ENCODE assay signal across 25 cellular contexts in the genomic region with DNA sequence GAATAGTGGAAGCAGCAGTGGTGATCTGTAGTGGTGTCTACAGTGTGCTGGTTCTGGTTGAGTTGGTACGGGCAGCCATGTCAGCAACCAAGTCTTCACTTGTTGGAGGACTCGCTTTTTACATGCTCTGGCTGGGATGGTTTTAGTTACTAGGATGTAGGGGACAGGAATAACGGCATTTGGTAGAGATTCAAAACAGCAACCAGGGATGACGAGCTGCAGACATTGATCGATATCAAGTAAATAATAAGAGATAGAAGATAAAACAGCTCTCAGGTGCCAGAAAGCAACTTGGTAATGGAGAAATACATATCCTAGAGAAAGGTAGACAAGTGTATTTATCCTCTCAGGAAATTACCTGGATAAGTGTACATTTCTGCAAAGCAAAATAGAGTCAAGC.
DNase-seq lines count a peak whose midpoint lies in the region; ATAC-seq, FAIRE-seq and TF ChIP-seq lines count a peak whose summit lies in the region.
"Had no signal": no experiment of that assay in that cellular context is flagged by ENCODE, and none has a peak within 500 bp of the region (broad histone marks: within the 10 kb centered on the region; RNA-seq: fewer than 3 reads in every experiment).

No MANE protein-coding gene starts in this region.

- no peak overlapping the region for H2BK120ac ChIP-seq in H1 (replicated peaks; ENCODE audit: low read depth, low read length)

- H3K4me1 ChIP-seq in breast epithelium (no peaks in the 10 kb centered on the region), H1 (replicated peaks in 1 of 4; ENCODE audit: control insufficient read depth in 3 of 4, insufficient read depth in 4 of 4, low read length in 3 of 4) (peaks cover 0 to 15% (median 8%) of the 10 kb centered on the region in 4 experiments; a peak in 3 of 7 replicates)
- H3K4me1 ChIP-seq: A549; BE2C; BLaER1 treated with 17β-estradiol and CSF1 and Interleukin-3, amounts not matched to agents 10 nM and 100 nM had no signal

- intact Hi-C loops in MCF 10A (cut with micrococcal nuclease) = no loop called here
- intact Hi-C loops in breast epithelium (cut with DNase I; ENCODE audit: low total_unique reads) = no loop called here

- no peaks in the 10 kb centered on the region for H3K27me3 ChIP-seq in breast epithelium
- no peaks in the 10 kb centered on the region for H3K27me3 ChIP-seq in H1 (replicated peaks in 1 of 4; ENCODE audit: control insufficient read depth in 3 of 4, extremely low read depth in 1 of 4, insufficient read depth in 3 of 4, low read length in 3 of 4)
- H3K27me3 ChIP-seq: BE2C; BLaER1 treated with 17β-estradiol and CSF1 and Interleukin-3, amounts not matched to agents 10 nM and 100 nM had no signal

- no peak overlapping the region for H2BK15ac ChIP-seq in H1 (ENCODE audit: low read length)

- no peak overlapping the region for H3K4me3 ChIP-seq in breast epithelium
- H3K4me3 ChIP-seq in SK-N-MC = no peak overlapping the region
- no peak overlapping the region for H3K4me3 ChIP-seq in H1 (ENCODE audit: extremely low read depth in 1 of 4, insufficient read depth in 2 of 4, low read depth in 3 of 4, low read length in 4 of 4)
- H3K4me3 ChIP-seq: A549; BLaER1 treated with 17β-estradiol and CSF1 and Interleukin-3, amounts not matched to agents 10 nM and 100 nM; GM12878; GM23338; HAP-1 had no signal

- H3K79me1 ChIP-seq in H1 (ENCODE audit: low read depth, low read length) = no peaks in the 10 kb centered on the region

- CTCF ChIA-PET in MCF 10A (lab: Yijun Ruan, JAX) (interaction anchor here (0.8 to 1.7 kb wide), 4 partner anchors 19 to 257 kb away, joined by 3 to 4 read pairs (median 3); no protein-coding TSS in a partner anchor), H1 (lab: Charles Lee; ENCODE audit: partially characterized antibody) (interaction anchor here (1.1 to 1.4 kb wide), 5 partner anchors 19 to 341 kb away, joined by 3 to 5 read pairs (median 3); no protein-coding TSS in a partner anchor)

- no peaks in the 10 kb centered on the region for H3K4me1 Mint-ChIP-seq in MCF 10A (ENCODE audit: insufficient read depth, unreplicated experiment)

- H3K36me3 ChIP-seq in breast epithelium = no peaks in the 10 kb centered on the region
- no peaks in the 10 kb centered on the region for H3K36me3 ChIP-seq in SK-N-MC (ENCODE audit: insufficient read depth, low read length)
- H3K36me3 ChIP-seq in H1 (ENCODE audit: control insufficient read depth in 2 of 4, insufficient read depth in 4 of 4, low read length in 3 of 4) = peaks cover 0 to 8% (median 2%) of the 10 kb centered on the region in 4 experiments; a peak in 2 of 8 replicates
- H3K36me3 ChIP-seq: BE2C; BLaER1 treated with 17β-estradiol and CSF1 and Interleukin-3, amounts not matched to agents 10 nM and 100 nM; HAP-1 had no signal

- H3K9me3 ChIP-seq in breast epithelium (no peaks in the 10 kb centered on the region), SK-N-MC (ENCODE audit: low read depth, low read length) (no peaks in the 10 kb centered on the region), H1 (ENCODE audit: insufficient read depth in 2 of 2, low read depth in 1 of 2, low read length in 1 of 2) (no peaks in the 10 kb centered on the region; a peak in 1 of 4 replicates)
- H3K9me3 ChIP-seq: A549, BE2C, HAP-1 had no signal

- no peak overlapping the region for H2AK5ac ChIP-seq in H1 (ENCODE audit: low read depth, low read length)

- POLR2A ChIA-PET in MCF 10A (lab: Yijun Ruan, JAX) (interaction anchor here (0.7 to 1.0 kb wide), 2 partner anchors 41 to 84 kb away, joined by 3 to 4 read pairs; a partner anchor contains a TSS), H1 (lab: Charles Lee; ENCODE audit: partially characterized antibody) (interaction anchor here (1.4 kb wide), 1 partner anchor 10 kb away, joined by 3 read pairs; no protein-coding TSS in a partner anchor)

- H3K14ac ChIP-seq in H1 (ENCODE audit: insufficient read length) = no peak overlapping the region

- ATAC-seq in HG03571 (IDR thresholded peaks at IDR 0.05; ENCODE audit: unreplicated experiment) = no peak
- ATAC-seq in HG03159 (IDR thresholded peaks at IDR 0.05; ENCODE audit: unreplicated experiment) = no peak
- ATAC-seq: A549, GM12878, GM23338 had no signal

- peak overlapping the region; percentile 76; the same call in 1 of the 2 replicates for H2BK12ac ChIP-seq in H1 (ENCODE audit: low read depth, low read length)

- no peak overlapping the region for H4K5ac ChIP-seq in H1 (ENCODE audit: insufficient read length, low read depth, low read length)

- H3K4me2 ChIP-seq in H1 (ENCODE audit: insufficient read depth in 1 of 2, low read depth in 2 of 2, low read length in 2 of 2) = no peak overlapping the region
- H3K4me2 ChIP-seq: A549; BLaER1 treated with 17β-estradiol and CSF1 and Interleukin-3, amounts not matched to agents 10 nM and 100 nM; GM23338 had no signal

- no peak overlapping the region for H2AFZ ChIP-seq in H1 (ENCODE audit: low read length)
- H2AFZ ChIP-seq: GM23338 had no signal

- no peak for TF ChIP-seq EP300 in H1 (IDR thresholded peaks at IDR 0.05; ENCODE audit: borderline replicate concordance in 1 of 2, low read depth in 2 of 2, low read length in 2 of 2)

- TF ChIP-seq RAD21 in H1 (IDR thresholded peaks at IDR 0.05 in 1 of 2, conservative IDR thresholded peaks at IDR 0.05 in 1 of 2; ENCODE audit: low read depth in 2 of 2, low read length in 2 of 2) = no peak

- H3K79me2 ChIP-seq in H1 (ENCODE audit: control insufficient read depth in 1 of 2, insufficient read depth in 2 of 2, low read length in 2 of 2) = peaks cover 0 to 30% of the 10 kb centered on the region in 2 experiments; a peak in 2 of 4 replicates

- no peak for TF ChIP-seq CTCF in MCF 10A (IDR thresholded peaks at IDR 0.05; ENCODE audit: unreplicated experiment)
- TF ChIP-seq CTCF in breast epithelium (IDR thresholded peaks at IDR 0.05) = no peak
- TF ChIP-seq CTCF in H1 (IDR thresholded peaks at IDR 0.05; ENCODE audit: control extremely low read depth in 1 of 3, insufficient read depth in 1 of 3, low read depth in 1 of 3, low read length in 3 of 3) = no peak

- no peak overlapping the region for H3K23ac ChIP-seq in H1 (ENCODE audit: insufficient read length)

- H3K27ac Mint-ChIP-seq in MCF 10A (ENCODE audit: low read depth, unreplicated experiment) = peak overlapping the region; percentile 25
- H3K27ac Mint-ChIP-seq: CD14-positive monocyte; CD4-positive, alpha-beta T cell; CD8-positive, alpha-beta memory T cell; GM23338; HFFc6 had no signal

- H3K36me3 Mint-ChIP-seq in MCF 10A (ENCODE audit: insufficient read depth, unreplicated experiment) = peaks cover 6% of the 10 kb centered on the region

- BruUV-seq in MCF 10A (replicated peaks; lab: Mats Ljungman, UMichigan) = no TSS peak

- no peaks in the 10 kb centered on the region for H3K23me2 ChIP-seq in H1 (ENCODE audit: low read depth, low read length)

- H3K56ac ChIP-seq in H1 (replicated peaks; ENCODE audit: insufficient read length, low read depth, low read length) = no peak overlapping the region

- H3K27ac ChIP-seq in breast epithelium = no peak overlapping the region
- H3K27ac ChIP-seq in SK-N-MC = peak overlapping the region; percentile 44; the same call in 1 of the 2 replicates
- no peak overlapping the region for H3K27ac ChIP-seq in H1 (ENCODE audit: low read depth, low read length)
- H3K27ac ChIP-seq: A549; BLaER1 treated with 17β-estradiol and CSF1 and Interleukin-3, amounts not matched to agents 10 nM and 100 nM had no signal

- FAIRE-seq in H1 (lab: Jason Lieb, UNC) = no peak
- FAIRE-seq: A549, D721Med, GM12878 had no signal

- no peak overlapping the region for H4K8ac ChIP-seq in H1 (ENCODE audit: extremely low read depth, insufficient read depth, low read length)

- DNase-seq in MCF 10A (ENCODE audit: unreplicated experiment) = no peak
- DNase-seq in breast epithelium (ENCODE audit: low spot score in 2 of 2) = no peak
- DNase-seq in SK-N-MC (ENCODE audit: low read depth, low spot score) = no peak
- no peak for DNase-seq in H1 (ENCODE audit: low read depth in 1 of 2, low spot score in 2 of 2)
- DNase-seq in NCI-H146 (lab: John Stamatoyannopoulos, UW) = no peak
- DNase-seq: 8988T; ACHN; AML-193; BE2C; CD4-positive, alpha-beta T cell; CD8-positive, alpha-beta memory T cell; DMS 273 treated with DMSO at 0.1 percent for 48 hours; DMS79; EL; GDM1; HFFc6 had no signal

- H3K4ac ChIP-seq in H1 (replicated peaks; ENCODE audit: insufficient read length, low read depth, low read length) = no peak overlapping the region

- H3K9me3 Mint-ChIP-seq in MCF 10A (ENCODE audit: unreplicated experiment) = peaks cover 7% of the 10 kb centered on the region
- H3K9me3 Mint-ChIP-seq: CD8-positive, alpha-beta memory T cell; HFFc6 had no signal

- H3K9ac ChIP-seq in SK-N-MC (ENCODE audit: insufficient read length) (no peak overlapping the region), H1 (replicated peaks in 1 of 4; ENCODE audit: extremely low read depth in 1 of 4, low read depth in 3 of 4, low read length in 3 of 4) (no peak overlapping the region)
- H3K9ac ChIP-seq: BLaER1 treated with 17β-estradiol and CSF1 and Interleukin-3, amounts not matched to agents 10 nM and 100 nM had no signal

- H3K27me3 Mint-ChIP-seq in MCF 10A (ENCODE audit: insufficient read depth, unreplicated experiment) = no peaks in the 10 kb centered on the region
- H3K27me3 Mint-ChIP-seq: CD4-positive, alpha-beta T cell; CD8-positive, alpha-beta memory T cell had no signal

- no peak overlapping the region for H3K18ac ChIP-seq in H1 (ENCODE audit: extremely low read depth, low read length)

- no peak overlapping the region for H4K91ac ChIP-seq in H1 (replicated peaks; ENCODE audit: insufficient read length, low read length)

- TF ChIP-seq POLR2A in breast epithelium (IDR thresholded peaks at IDR 0.05) (no peak), H1 (IDR thresholded peaks at IDR 0.05; ENCODE audit: control extremely low read depth in 1 of 2, low read depth in 2 of 2, low read length in 2 of 2) (no peak)

- no peaks in the 10 kb centered on the region for H4K20me1 ChIP-seq in H1 (replicated peaks in 1 of 2; ENCODE audit: control insufficient read depth in 1 of 2, insufficient read depth in 2 of 2, low read length in 2 of 2)
- H4K20me1 ChIP-seq: BLaER1 treated with 17β-estradiol and CSF1 and Interleukin-3, amounts not matched to agents 10 nM and 100 nM had no signal

- WGBS in H1 (ENCODE audit: extremely low coverage in 1 of 2, insufficient coverage in 1 of 2, insufficient read length in 1 of 2, insufficient replicate concordance in 2 of 2, low coverage in 1 of 2, low lambda C conversion rate in 2 of 2, missing lambda C conversion rate in 1 of 2), 2 experiments = 96% methylated on average over 5 of the region's 5 CpGs; no CpG with 5 or more reads in 1 of the 2 experiments

- H2BK20ac ChIP-seq in H1 (ENCODE audit: low read length) = no peak overlapping the region

- no peak overlapping the region for H2BK5ac ChIP-seq in H1 (ENCODE audit: low read depth, low read length)

- no peak overlapping the region for H3K4me3 Mint-ChIP-seq in MCF 10A (ENCODE audit: unreplicated experiment)
- H3K4me3 Mint-ChIP-seq: CD14-positive monocyte; CD4-positive, alpha-beta T cell; CD8-positive, alpha-beta memory T cell; GM23338; HFFc6 had no signal

TF ChIP-seq in H1, 55 proteins besides CTCF, POLR2A, EP300 and RAD21:
- TF ChIP-seq ZNF274 (IDR thresholded peaks at IDR 0.05; ENCODE audit: borderline replicate concordance, extremely low read depth, low read length) = no peak
